ENCODE assay signal across 8 cellular contexts in genomic region chr22:38754247-38755154, GRCh38. TPM values are rescaled to one million over a fixed set of nuclear protein-coding genes. Genes with fewer than 3 reads are reported as not detected.
DNase-seq lines count a peak whose midpoint lies in the region; ATAC-seq, FAIRE-seq and TF ChIP-seq lines count a peak whose summit lies in the region.

No MANE protein-coding gene starts in this region.

- peak overlapping the region; percentile 84 for H3K9ac ChIP-seq in HepG2 (ENCODE audit: insufficient read depth, low read depth, low read length)

- H3K27ac ChIP-seq in HepG2 (ENCODE audit: extremely low read length, insufficient read depth, low read length), result peak overlapping the region; percentile 98

- POLR2A ChIA-PET in HepG2 (lab: Yijun Ruan, JAX), result interaction anchor here (0.6 to 1.6 kb wide), 11 partner anchors 8 to 89 kb away, joined by 3 to 5 read pairs (median 4); partner anchors contain the start of genes GTPBP1 and TOMM22

- no peaks in the 10 kb centered on the region for H3K9me3 ChIP-seq in HepG2 (ENCODE audit: low read length)

- intact Hi-C loops in Calu3 (cut with micrococcal nuclease; ENCODE audit: unreplicated experiment), result loop anchor here (5.0 kb wide), 1 partner anchor 47 kb away; the partner anchor contains the start of gene GTPBP1
- intact Hi-C loops in HepG2 (cut with micrococcal nuclease; ENCODE audit: unreplicated experiment), result no loop called here

- 7% methylated on average over 16 of the region's 19 CpGs for WGBS in HepG2 (ENCODE audit: low lambda C conversion rate)

- in situ Hi-C loops in HepG2 (cut with HindIII; ENCODE audit: extremely low pct_ligation_motif_present, low pct_unique_long_range_greater_than_20kb), result no loop called here

- H3K4me1 Mint-ChIP-seq in Calu3 (ENCODE audit: low read depth, unreplicated experiment) (peaks cover 22% of the 10 kb centered on the region), IgD-negative memory B cell (peaks cover 48 to 53% (median 50%) of the 10 kb centered on the region in 3 donors)
- peaks cover 54 to 88% of the 10 kb centered on the region in 2 donors for H3K4me1 Mint-ChIP-seq in stimulated activated naive B cell treated with anti-CD40 and anti-IgM and Interleukin-4, amounts not matched to agents 10 μg/mL and 1 μg/mL and 100 μg/mL, for 72 hours

- H3K4me3 Mint-ChIP-seq in Calu3 (ENCODE audit: low read depth, unreplicated experiment) (peak overlapping the region; percentile 76), IgD-negative memory B cell (peak overlapping the region; percentile 95 to 99 (median 98))
- peak overlapping the region; percentile 85 to 88 for H3K4me3 Mint-ChIP-seq in stimulated activated naive B cell treated with anti-CD40 and anti-IgM and Interleukin-4, amounts not matched to agents 10 μg/mL and 1 μg/mL and 100 μg/mL, for 72 hours

- H3K27me3 ChIP-seq in HepG2 (ENCODE audit: control insufficient read depth in 1 of 2, insufficient read depth in 2 of 2, low read length in 2 of 2), result no peaks in the 10 kb centered on the region; a peak in 1 of 5 replicates

- H3K4me1 ChIP-seq in HepG2 (ENCODE audit: insufficient read depth, low read length), result peaks cover 46% of the 10 kb centered on the region

- H3K9me3 Mint-ChIP-seq in Calu3 (ENCODE audit: low read depth, unreplicated experiment) (no peaks in the 10 kb centered on the region), IgD-negative memory B cell (no peaks in the 10 kb centered on the region)
- peaks cover 0 to 3% of the 10 kb centered on the region in 2 donors for H3K9me3 Mint-ChIP-seq in stimulated activated naive B cell treated with anti-CD40 and anti-IgM and Interleukin-4, amounts not matched to agents 10 μg/mL and 1 μg/mL and 100 μg/mL, for 72 hours

- CTCF ChIA-PET in Calu3 (lab: Charles Lee), result interaction anchor here (0.6 to 1.3 kb wide), 5 partner anchors 12 to 385 kb away, joined by 3 to 8 read pairs (median 3); no protein-coding TSS in a partner anchor
- CTCF ChIA-PET in HepG2 (lab: Yijun Ruan, JAX; ENCODE audit: low intra/inter-chr PET ratio, low total read pairs), result no interaction called here

- no peaks in the 10 kb centered on the region for H3K27me3 Mint-ChIP-seq in Calu3 (ENCODE audit: unreplicated experiment)
- H3K27me3 Mint-ChIP-seq in IgD-negative memory B cell, result no peaks in the 10 kb centered on the region
- H3K27me3 Mint-ChIP-seq in stimulated activated naive B cell treated with anti-CD40 and anti-IgM and Interleukin-4, amounts not matched to agents 10 μg/mL and 1 μg/mL and 100 μg/mL, for 72 hours, result no peaks in the 10 kb centered on the region

- H3K79me2 ChIP-seq in HepG2 (ENCODE audit: insufficient read depth, low read length), result peaks cover 3% of the 10 kb centered on the region

- peaks cover 25 to 34% of the 10 kb centered on the region in 2 experiments; a peak in 4 of 5 replicates for H3K36me3 ChIP-seq in HepG2 (replicated peaks in 1 of 2; ENCODE audit: control insufficient read depth in 1 of 2, insufficient read depth in 2 of 2, low read length in 2 of 2)

- peak; percentile 52 for ATAC-seq in HepG2
- peak; percentile 8 to 9 for ATAC-seq in stimulated activated naive B cell treated with anti-CD40 and anti-IgM and Interleukin-4, amounts not matched to agents 10 μg/mL and 1 μg/mL and 100 μg/mL, for 72 hours (replicated peaks)
- ATAC-seq in HG02970 (IDR thresholded peaks at IDR 0.05; ENCODE audit: low FRiP score, unreplicated experiment), result no peak

- H2AFZ ChIP-seq in HepG2 (ENCODE audit: low read length), result no peak overlapping the region

- H3K36me3 Mint-ChIP-seq in Calu3 (ENCODE audit: insufficient read depth, unreplicated experiment) (peaks cover 59% of the 10 kb centered on the region), IgD-negative memory B cell (peaks cover 10% of the 10 kb centered on the region)
- peaks cover 31 to 35% of the 10 kb centered on the region in 2 donors for H3K36me3 Mint-ChIP-seq in stimulated activated naive B cell treated with anti-CD40 and anti-IgM and Interleukin-4, amounts not matched to agents 10 μg/mL and 1 μg/mL and 100 μg/mL, for 72 hours

- no TSS peak for BruUV-seq in Calu3 (replicated peaks; lab: Mats Ljungman, UMichigan)
- TSS peak; percentile 67 for BruUV-seq in HepG2 (replicated peaks; lab: Mats Ljungman, UMichigan)

- TF ChIP-seq EP300 in HepG2 (IDR thresholded peaks at IDR 0.05; ENCODE audit: low read depth in 2 of 2, low read length in 2 of 2) (no peak), HepG2 (CRISPR knock-in tag; IDR thresholded peaks at IDR 0.05; ENCODE audit: borderline replicate concordance) (no peak)

- H4K20me1 ChIP-seq in HepG2 (ENCODE audit: insufficient read depth, low read length), result no peaks in the 10 kb centered on the region

- peak overlapping the region; percentile 69 to 92 (median 72) for H3K4me3 ChIP-seq in HepG2 (replicated peaks in 1 of 3; ENCODE audit: insufficient read depth in 1 of 3, low read depth in 2 of 3, low read length in 3 of 3)

- no peak for FAIRE-seq in HepG2 (lab: Jason Lieb, UNC)

- peak in 1 of 2 experiments; percentile 53; a peak in 2 of 4 replicates for TF ChIP-seq POLR2A in HepG2 (IDR thresholded peaks at IDR 0.05; ENCODE audit: insufficient read depth in 1 of 2, low read depth in 2 of 2, low read length in 2 of 2)

- DNase-seq in Calu3 (peak; percentile 74), SKM-1 treated with dmso at 0.1 percent for 144 hours (lab: John Stamatoyannopoulos, UW; ENCODE audit: unreplicated experiment) (peak; percentile 75), dermis blood vessel endothelial cell (peak; percentile 66), HepG2 (ENCODE audit: low spot score) (peak; percentile 67), T1000 (lab: John Stamatoyannopoulos, UW) (no peak)
- DNase-seq in stimulated activated naive B cell treated with anti-CD40 and anti-IgM and Interleukin-4, amounts not matched to agents 10 μg/mL and 1 μg/mL and 100 μg/mL, for 72 hours, result no peak

- H3K27ac Mint-ChIP-seq in Calu3 (ENCODE audit: unreplicated experiment) (peak overlapping the region; percentile 42), IgD-negative memory B cell (peak overlapping the region; percentile 76 to 96 (median 92))
- peak overlapping the region; percentile 86 for H3K27ac Mint-ChIP-seq in stimulated activated naive B cell treated with anti-CD40 and anti-IgM and Interleukin-4, amounts not matched to agents 10 μg/mL and 1 μg/mL and 100 μg/mL, for 72 hours

- TF ChIP-seq RAD21 in HepG2 (CRISPR knock-in tag; IDR thresholded peaks at IDR 0.05), result no peak

- TF ChIP-seq CTCF in Calu3 (IDR thresholded peaks at IDR 0.05; ENCODE audit: unreplicated experiment) (no peak), HepG2 (CRISPR knock-in tag; IDR thresholded peaks at IDR 0.05) (no peak)

- peak overlapping the region; percentile 99 for H3K4me2 ChIP-seq in HepG2 (ENCODE audit: low read depth, low read length)

RNA-seq across cellular contexts. Expression of gene SUN2, which starts 1.3 kb away (rescaled TPM):
- total RNA-seq in Calu3 (2022) (50.7 and 66.3 TPM in 2 replicates), dermis blood vessel endothelial cell (186 and 260 TPM in 2 replicates), HepG2 (2016; rRNA removed; fragmentation: Illumina TruSeq; extraction: Trizol) (18.2 and 45.6 TPM in 2 replicates)
- polyA plus RNA-seq in IgD-negative memory B cell (206 TPM), HepG2 (2011; rRNA removed) (56.6 and 94.4 TPM in 2 replicates)
- 7.7 and 8.7 TPM in 2 replicates for total RNA-seq in HepG2 (2016; cell fraction: cytosol; rRNA removed; fragmentation: Illumina TruSeq; extraction: Trizol; ENCODE audit: low read depth)
- total RNA-seq in HepG2 (2016; cell fraction: insoluble cytoplasmic fraction; rRNA removed; fragmentation: Illumina TruSeq; extraction: Trizol), result 15.8 and 46.5 TPM in 2 replicates
- 8.0 and 10.1 TPM in 2 replicates for total RNA-seq in HepG2 (2016; cell fraction: membrane; rRNA removed; fragmentation: Illumina TruSeq; extraction: Trizol)
- 45.0 and 55.0 TPM in 2 replicates for total RNA-seq in HepG2 (2016; cell fraction: nucleus; rRNA removed; fragmentation: Illumina TruSeq; extraction: Trizol)
- polyA plus RNA-seq in HepG2 (2011; cell fraction: cytosol; rRNA removed), result 56.4 and 70.2 TPM in 2 replicates
- 131 and 136 TPM in 2 replicates for polyA plus RNA-seq in HepG2 (2011; cell fraction: nucleus; rRNA removed)
- polyA plus RNA-seq in HepG2 (2012), result 54.3 and 62.5 TPM in 2 replicates
- polyA plus RNA-seq in HepG2 (2016; cell fraction: cytosol; fragmentation: Illumina TruSeq; extraction: Trizol; ENCODE audit: low read depth), result 1.7 and 2.0 TPM in 2 replicates
- polyA plus RNA-seq in HepG2 (2016; cell fraction: insoluble cytoplasmic fraction; fragmentation: Illumina TruSeq; extraction: Trizol; ENCODE audit: low read depth), result 13.1 and 15.6 TPM in 2 replicates
- polyA plus RNA-seq in HepG2 (2016; cell fraction: membrane; fragmentation: Illumina TruSeq; extraction: Trizol; ENCODE audit: low read depth), result 2.6 and 3.3 TPM in 2 replicates
- 64.6 and 66.8 TPM in 2 replicates for polyA plus RNA-seq in HepG2 (2016; cell fraction: nucleus; fragmentation: Illumina TruSeq; extraction: Trizol; ENCODE audit: insufficient read depth, low read depth)
- 70.8 and 210 TPM in 2 replicates for polyA minus RNA-seq in HepG2 (2011; rRNA and poly(A)+ RNA removed; ENCODE audit: low replicate concordance)
- 64.5 and 71.6 TPM in 2 replicates for polyA minus RNA-seq in HepG2 (2011; cell fraction: cytosol; rRNA and poly(A)+ RNA removed)
- polyA minus RNA-seq in HepG2 (2011; cell fraction: nucleus; rRNA and poly(A)+ RNA removed), result 46.5 and 51.3 TPM in 2 replicates

RNA-seq across cellular contexts. Expression of gene DNAL4, which starts 39.4 kb away (rescaled TPM):
- 14.7 and 15.6 TPM in 2 replicates for total RNA-seq in Calu3 (2022)
- polyA plus RNA-seq in IgD-negative memory B cell, result 9.0 TPM
- total RNA-seq in dermis blood vessel endothelial cell, result 15.3 and 16.3 TPM in 2 replicates
- 8.0 and 8.8 TPM in 2 replicates for total RNA-seq in HepG2 (2016; rRNA removed; fragmentation: Illumina TruSeq; extraction: Trizol)
- 8.4 and 10.6 TPM in 2 replicates for total RNA-seq in HepG2 (2016; cell fraction: cytosol; rRNA removed; fragmentation: Illumina TruSeq; extraction: Trizol; ENCODE audit: low read depth)
- 7.8 and 8.3 TPM in 2 replicates for total RNA-seq in HepG2 (2016; cell fraction: insoluble cytoplasmic fraction; rRNA removed; fragmentation: Illumina TruSeq; extraction: Trizol)
- total RNA-seq in HepG2 (2016; cell fraction: membrane; rRNA removed; fragmentation: Illumina TruSeq; extraction: Trizol), result 15.9 and 18.1 TPM in 2 replicates
- 3.2 and 3.8 TPM in 2 replicates for total RNA-seq in HepG2 (2016; cell fraction: nucleus; rRNA removed; fragmentation: Illumina TruSeq; extraction: Trizol)
- polyA plus RNA-seq in HepG2 (2011; rRNA removed), result 9.0 and 10.7 TPM in 2 replicates
- 11.6 and 14.0 TPM in 2 replicates for polyA plus RNA-seq in HepG2 (2011; cell fraction: cytosol; rRNA removed)
- polyA plus RNA-seq in HepG2 (2011; cell fraction: nucleus; rRNA removed), result 6.6 and 8.0 TPM in 2 replicates
- 4.6 and 5.9 TPM in 2 replicates for polyA plus RNA-seq in HepG2 (2012)
- polyA plus RNA-seq in HepG2 (2016; cell fraction: cytosol; fragmentation: Illumina TruSeq; extraction: Trizol; ENCODE audit: low read depth), result 10.5 and 11.9 TPM in 2 replicates
- polyA plus RNA-seq in HepG2 (2016; cell fraction: insoluble cytoplasmic fraction; fragmentation: Illumina TruSeq; extraction: Trizol; ENCODE audit: low read depth), result 7.7 and 9.2 TPM in 2 replicates
- 13.7 and 14.4 TPM in 2 replicates for polyA plus RNA-seq in HepG2 (2016; cell fraction: membrane; fragmentation: Illumina TruSeq; extraction: Trizol; ENCODE audit: low read depth)
- polyA plus RNA-seq in HepG2 (2016; cell fraction: nucleus; fragmentation: Illumina TruSeq; extraction: Trizol; ENCODE audit: insufficient read depth, low read depth), result 5.5 and 8.1 TPM in 2 replicates
- 6.9 and 10.7 TPM in 2 replicates for polyA minus RNA-seq in HepG2 (2011; rRNA and poly(A)+ RNA removed; ENCODE audit: low replicate concordance)
- 1.5 and 2.4 TPM in 2 replicates for polyA minus RNA-seq in HepG2 (2011; cell fraction: cytosol; rRNA and poly(A)+ RNA removed)
- 1.0 and 1.5 TPM in 2 replicates for polyA minus RNA-seq in HepG2 (2011; cell fraction: nucleus; rRNA and poly(A)+ RNA removed)

RNA-seq across cellular contexts. Expression of gene GTPBP1, which starts 48.8 kb away (rescaled TPM):
- total RNA-seq in Calu3 (2022) (79.1 and 91.4 TPM in 2 replicates), dermis blood vessel endothelial cell (35.1 and 46.7 TPM in 2 replicates), HepG2 (2016; rRNA removed; fragmentation: Illumina TruSeq; extraction: Trizol) (22.3 and 24.6 TPM in 2 replicates)
- polyA plus RNA-seq in IgD-negative memory B cell (46.7 TPM), HepG2 (2011; rRNA removed) (27.0 and 34.6 TPM in 2 replicates)
- 9.4 and 11.9 TPM in 2 replicates for total RNA-seq in HepG2 (2016; cell fraction: cytosol; rRNA removed; fragmentation: Illumina TruSeq; extraction: Trizol; ENCODE audit: low read depth)
- total RNA-seq in HepG2 (2016; cell fraction: insoluble cytoplasmic fraction; rRNA removed; fragmentation: Illumina TruSeq; extraction: Trizol), result 22.2 and 23.5 TPM in 2 replicates
- total RNA-seq in HepG2 (2016; cell fraction: membrane; rRNA removed; fragmentation: Illumina TruSeq; extraction: Trizol), result 10.5 and 13.9 TPM in 2 replicates
- 28.5 and 30.6 TPM in 2 replicates for total RNA-seq in HepG2 (2016; cell fraction: nucleus; rRNA removed; fragmentation: Illumina TruSeq; extraction: Trizol)
- 12.2 TPM in 2 replicates for polyA plus RNA-seq in HepG2 (2011; cell fraction: cytosol; rRNA removed)
- polyA plus RNA-seq in HepG2 (2011; cell fraction: nucleus; rRNA removed), result 95.6 and 97.7 TPM in 2 replicates
- polyA plus RNA-seq in HepG2 (2012), result 27.1 and 32.6 TPM in 2 replicates
- polyA plus RNA-seq in HepG2 (2016; cell fraction: cytosol; fragmentation: Illumina TruSeq; extraction: Trizol; ENCODE audit: low read depth), result 1.9 and 2.1 TPM in 2 replicates
- polyA plus RNA-seq in HepG2 (2016; cell fraction: insoluble cytoplasmic fraction; fragmentation: Illumina TruSeq; extraction: Trizol; ENCODE audit: low read depth), result 11.2 and 13.8 TPM in 2 replicates
- 4.8 and 5.6 TPM in 2 replicates for polyA plus RNA-seq in HepG2 (2016; cell fraction: membrane; fragmentation: Illumina TruSeq; extraction: Trizol; ENCODE audit: low read depth)
- 23.2 and 23.4 TPM in 2 replicates for polyA plus RNA-seq in HepG2 (2016; cell fraction: nucleus; fragmentation: Illumina TruSeq; extraction: Trizol; ENCODE audit: insufficient read depth, low read depth)
- 58.7 and 59.1 TPM in 2 replicates for polyA minus RNA-seq in HepG2 (2011; rRNA and poly(A)+ RNA removed; ENCODE audit: low replicate concordance)
- polyA minus RNA-seq in HepG2 (2011; cell fraction: cytosol; rRNA and poly(A)+ RNA removed), result 15.1 and 17.8 TPM in 2 replicates
- 81.0 and 88.9 TPM in 2 replicates for polyA minus RNA-seq in HepG2 (2011; cell fraction: nucleus; rRNA and poly(A)+ RNA removed)

RNA-seq across cellular contexts. Expression of gene JOSD1, which starts 53.8 kb away (rescaled TPM):
- total RNA-seq in Calu3 (2022) (58.5 and 70.0 TPM in 2 replicates), dermis blood vessel endothelial cell (98.4 and 117 TPM in 2 replicates), HepG2 (2016; rRNA removed; fragmentation: Illumina TruSeq; extraction: Trizol) (30.6 and 31.7 TPM in 2 replicates)
- polyA plus RNA-seq in IgD-negative memory B cell (5.4 TPM), HepG2 (2011; rRNA removed) (38.4 and 44.5 TPM in 2 replicates)
- 8.1 and 9.2 TPM in 2 replicates for total RNA-seq in HepG2 (2016; cell fraction: cytosol; rRNA removed; fragmentation: Illumina TruSeq; extraction: Trizol; ENCODE audit: low read depth)
- 26.6 and 29.1 TPM in 2 replicates for total RNA-seq in HepG2 (2016; cell fraction: insoluble cytoplasmic fraction; rRNA removed; fragmentation: Illumina TruSeq; extraction: Trizol)
- 33.4 and 36.1 TPM in 2 replicates for total RNA-seq in HepG2 (2016; cell fraction: membrane; rRNA removed; fragmentation: Illumina TruSeq; extraction: Trizol)
- total RNA-seq in HepG2 (2016; cell fraction: nucleus; rRNA removed; fragmentation: Illumina TruSeq; extraction: Trizol), result 17.6 and 22.7 TPM in 2 replicates
- polyA plus RNA-seq in HepG2 (2011; cell fraction: cytosol; rRNA removed), result 39.7 and 45.2 TPM in 2 replicates
- polyA plus RNA-seq in HepG2 (2011; cell fraction: nucleus; rRNA removed), result 36.9 and 44.6 TPM in 2 replicates
- 28.7 and 33.3 TPM in 2 replicates for polyA plus RNA-seq in HepG2 (2012)
- polyA plus RNA-seq in HepG2 (2016; cell fraction: cytosol; fragmentation: Illumina TruSeq; extraction: Trizol; ENCODE audit: low read depth), result 7.4 and 8.3 TPM in 2 replicates
- 28.7 and 31.1 TPM in 2 replicates for polyA plus RNA-seq in HepG2 (2016; cell fraction: insoluble cytoplasmic fraction; fragmentation: Illumina TruSeq; extraction: Trizol; ENCODE audit: low read depth)
- 21.8 and 25.8 TPM in 2 replicates for polyA plus RNA-seq in HepG2 (2016; cell fraction: membrane; fragmentation: Illumina TruSeq; extraction: Trizol; ENCODE audit: low read depth)
- 40.7 and 49.6 TPM in 2 replicates for polyA plus RNA-seq in HepG2 (2016; cell fraction: nucleus; fragmentation: Illumina TruSeq; extraction: Trizol; ENCODE audit: insufficient read depth, low read depth)
- 51.9 and 81.6 TPM in 2 replicates for polyA minus RNA-seq in HepG2 (2011; rRNA and poly(A)+ RNA removed; ENCODE audit: low replicate concordance)
- polyA minus RNA-seq in HepG2 (2011; cell fraction: cytosol; rRNA and poly(A)+ RNA removed), result 20.5 and 24.2 TPM in 2 replicates
- polyA minus RNA-seq in HepG2 (2011; cell fraction: nucleus; rRNA and poly(A)+ RNA removed), result 25.5 and 25.6 TPM in 2 replicates

Comparison
In these comparisons a context has a peak if more than half of its experiments do, and no peak if none do; other contexts are left out.
1. DNase-seq: peak in Calu3 (single experiment), SKM-1 treated with dmso at 0.1 percent for 144 hours (single experiment), dermis blood vessel endothelial cell (single experiment) and HepG2 (single experiment); none in stimulated activated naive B cell treated with anti-CD40 and anti-IgM and Interleukin-4, amounts not matched to agents 10 μg/mL and 1 μg/mL and 100 μg/mL, for 72 hours (single experiment) and T1000 (single experiment).
2. H3K27ac Mint-ChIP-seq: peak in every context shown above with its lines; median percentile 92 in IgD-negative memory B cell; 86 in stimulated activated naive B cell treated with anti-CD40 and anti-IgM and Interleukin-4, amounts not matched to agents 10 μg/mL and 1 μg/mL and 100 μg/mL, for 72 hours; 42 in Calu3.
3. Peak in every context shown above with its lines, with median percentiles within 50 percentile points of each other: H3K4me3 Mint-ChIP-seq.